Comparison of ENCODE assay signal across 15 cellular contexts in genomic region chr6:129635396-129636164, GRCh38.
DNase-seq lines count a peak whose midpoint lies in the region; ATAC-seq and TF ChIP-seq lines count a peak whose summit lies in the region.
"Had no signal": no experiment of that assay in that cellular context is flagged by ENCODE, and none has a peak within 500 bp of the region (broad histone marks: within the 10 kb centered on the region; RNA-seq: fewer than 3 reads in every experiment).

No MANE protein-coding gene starts in this region.

- H3K79me2 ChIP-seq in osteoblast (ENCODE audit: insufficient read depth, low read length): peaks cover 48% of the 10 kb centered on the region

- no peak overlapping the region for H2AFZ ChIP-seq in osteoblast (ENCODE audit: low read length)

- no peaks in the 10 kb centered on the region for H3K27me3 Mint-ChIP-seq in activated T-helper 1 cell treated with anti-CD3 and anti-CD28 coated beads, Interleukin-12 subunit alpha, Interleukin-12 subunit beta, Interleukin-2, Interleukin-4 antibody, amounts not matched to agents 30 ng/mL and 10 ng/mL and 1 ng/mL, durations not matched to agents 14 hours and 24 hours and 36 hours (ENCODE audit: insufficient read depth)
- H3K27me3 Mint-ChIP-seq: activated naive CD8-positive, alpha-beta T cell treated with anti-CD3 and anti-CD28 coated beads for 36 hours had no signal

- no peaks in the 10 kb centered on the region for H3K9me3 ChIP-seq in osteoblast (ENCODE audit: low read depth, low read length)
- H3K9me3 ChIP-seq: thoracic aorta had no signal

- H3K4me3 Mint-ChIP-seq in activated T-helper 1 cell treated with anti-CD3 and anti-CD28 coated beads, Interleukin-12 subunit alpha, Interleukin-12 subunit beta, Interleukin-2, Interleukin-4 antibody, amounts not matched to agents 30 ng/mL and 10 ng/mL and 1 ng/mL, durations not matched to agents 14 hours and 24 hours and 36 hours: no peak overlapping the region
- H3K4me3 Mint-ChIP-seq: activated naive CD8-positive, alpha-beta T cell treated with anti-CD3 and anti-CD28 coated beads for 36 hours; WTC11 had no signal

- no peak overlapping the region for H3K4me2 ChIP-seq in osteoblast (ENCODE audit: insufficient read depth, low read length)

- H3K27me3 ChIP-seq in osteoblast (ENCODE audit: insufficient read depth, low read length): no peaks in the 10 kb centered on the region

- peak overlapping the region; percentile 20 for H3K27ac ChIP-seq in osteoblast (ENCODE audit: low read depth, low read length)
- H3K27ac ChIP-seq: thoracic aorta had no signal

- DNase-seq in GM04503 (ENCODE audit: low read depth) (peak; percentile 77), fibroblast of mammary gland (ENCODE audit: low read depth) (peak; percentile 80), osteoblast (ENCODE audit: insufficient read length, low spot score, missing footprints) (no peak), SIG-M5 treated with dmso at 0.1 percent for 504 hours (lab: John Stamatoyannopoulos, UW; ENCODE audit: unreplicated experiment) (no peak), NCI-H748 (lab: John Stamatoyannopoulos, UW; ENCODE audit: unreplicated experiment) (no peak)
- DNase-seq in activated T-helper 1 cell treated with anti-CD3 and anti-CD28 coated beads, Interleukin-12 subunit alpha, Interleukin-12 subunit beta, Interleukin-2, Interleukin-4 antibody, amounts not matched to agents 30 ng/mL and 10 ng/mL and 1 ng/mL, durations not matched to agents 14 hours and 24 hours and 36 hours (ENCODE audit: low spot score): no peak
- DNase-seq: activated CD8-positive, alpha-beta memory T cell treated with anti-CD3 and anti-CD28 coated beads, Interleukin-2, amount 50 U/mL, for 48 hours; activated naive CD8-positive, alpha-beta T cell treated with anti-CD3 and anti-CD28 coated beads for 36 hours; MM.1S; NCI-H2171 treated with DMSO at 0.1 percent for 48 hours had no signal

- H3K9me3 Mint-ChIP-seq in activated T-helper 1 cell treated with anti-CD3 and anti-CD28 coated beads, Interleukin-12 subunit alpha, Interleukin-12 subunit beta, Interleukin-2, Interleukin-4 antibody, amounts not matched to agents 30 ng/mL and 10 ng/mL and 1 ng/mL, durations not matched to agents 14 hours and 24 hours and 36 hours: no peaks in the 10 kb centered on the region
- H3K9me3 Mint-ChIP-seq: activated naive CD8-positive, alpha-beta T cell treated with anti-CD3 and anti-CD28 coated beads for 36 hours; WTC11 had no signal

- intact Hi-C loops in activated T-helper 1 cell treated with anti-CD3 and anti-CD28 coated beads, Interleukin-12 subunit alpha, Interleukin-12 subunit beta, Interleukin-2, Interleukin-4 antibody, amounts not matched to agents 30 ng/mL and 10 ng/mL and 1 ng/mL, durations not matched to agents 14 hours and 24 hours and 36 hours (cut with micrococcal nuclease): no loop called here

- H3K4me1 ChIP-seq in osteoblast (ENCODE audit: insufficient read depth, low read length): peaks cover 27% of the 10 kb centered on the region

- H3K4me3 ChIP-seq in fibroblast of mammary gland (ENCODE audit: control insufficient read depth, low read depth, low read length) (no peak overlapping the region), osteoblast (ENCODE audit: insufficient read depth, low read length) (no peak overlapping the region)
- H3K4me3 ChIP-seq: thoracic aorta had no signal

- H4K20me1 ChIP-seq in osteoblast (ENCODE audit: insufficient read depth, low read length): no peaks in the 10 kb centered on the region

- H3K27ac Mint-ChIP-seq in activated T-helper 1 cell treated with anti-CD3 and anti-CD28 coated beads, Interleukin-12 subunit alpha, Interleukin-12 subunit beta, Interleukin-2, Interleukin-4 antibody, amounts not matched to agents 30 ng/mL and 10 ng/mL and 1 ng/mL, durations not matched to agents 14 hours and 24 hours and 36 hours: no peak overlapping the region
- H3K27ac Mint-ChIP-seq: activated naive CD8-positive, alpha-beta T cell treated with anti-CD3 and anti-CD28 coated beads for 36 hours; WTC11 had no signal

- peaks cover 6% of the 10 kb centered on the region for H3K4me1 Mint-ChIP-seq in activated T-helper 1 cell treated with anti-CD3 and anti-CD28 coated beads, Interleukin-12 subunit alpha, Interleukin-12 subunit beta, Interleukin-2, Interleukin-4 antibody, amounts not matched to agents 30 ng/mL and 10 ng/mL and 1 ng/mL, durations not matched to agents 14 hours and 24 hours and 36 hours (ENCODE audit: low read depth)

- H3K36me3 ChIP-seq in osteoblast (ENCODE audit: insufficient read depth, low read length): peaks cover 37% of the 10 kb centered on the region
- H3K36me3 ChIP-seq: thoracic aorta had no signal

- peaks cover 4% of the 10 kb centered on the region for H3K36me3 Mint-ChIP-seq in activated T-helper 1 cell treated with anti-CD3 and anti-CD28 coated beads, Interleukin-12 subunit alpha, Interleukin-12 subunit beta, Interleukin-2, Interleukin-4 antibody, amounts not matched to agents 30 ng/mL and 10 ng/mL and 1 ng/mL, durations not matched to agents 14 hours and 24 hours and 36 hours (ENCODE audit: low read depth)
- H3K36me3 Mint-ChIP-seq: activated naive CD8-positive, alpha-beta T cell treated with anti-CD3 and anti-CD28 coated beads for 36 hours; WTC11 had no signal

- TF ChIP-seq CTCF in fibroblast of mammary gland (conservative IDR thresholded peaks at IDR 0.05; ENCODE audit: control insufficient read depth, insufficient read depth, low read depth, low read length) (no peak), osteoblast (IDR thresholded peaks at IDR 0.05; ENCODE audit: extremely low read depth, low read depth, low read length) (peak; percentile 14)

- ATAC-seq in HG03097 (IDR thresholded peaks at IDR 0.05; ENCODE audit: low FRiP score, unreplicated experiment): no peak
- ATAC-seq: left lobe of liver, WTC11 had no signal

TF ChIP-seq in PFSK-1, 5 proteins besides CTCF, POLR2A, EP300 and RAD21:
- TF ChIP-seq TAF1 (IDR thresholded peaks at IDR 0.05; ENCODE audit: borderline replicate concordance, insufficient read depth, low read length) (peak; percentile 22; the same call in 1 of the 2 replicates), REST (IDR thresholded peaks at IDR 0.05; ENCODE audit: insufficient read depth in 1 of 2, low read depth in 2 of 2, low read length in 2 of 2) (0 out of 4 replicates have a peak, but pooled peaks of 1 of the 2 experiments have one; percentile 27), FOXP2 (optimal IDR thresholded peaks at IDR 0.05; ENCODE audit: borderline replicate concordance, extremely low read depth, extremely low read length, insufficient read depth) (no peak), SIN3A (IDR thresholded peaks at IDR 0.05; ENCODE audit: borderline replicate concordance, insufficient read depth, low read length) (peak; percentile 59; the same call in 1 of the 2 replicates)

Comparison
In these comparisons a context has a peak if more than half of its experiments do, and no peak if none do; other contexts are left out.
1. DNase-seq: peak in GM04503 (single experiment) and fibroblast of mammary gland (single experiment); none in osteoblast (single experiment), SIG-M5 treated with dmso at 0.1 percent for 504 hours (single experiment), activated T-helper 1 cell treated with anti-CD3 and anti-CD28 coated beads, Interleukin-12 subunit alpha, Interleukin-12 subunit beta, Interleukin-2, Interleukin-4 antibody, amounts not matched to agents 30 ng/mL and 10 ng/mL and 1 ng/mL, durations not matched to agents 14 hours and 24 hours and 36 hours (single experiment) and NCI-H748 (single experiment).